ENCODE assay signal across 1 cellular context in the genomic region with DNA sequence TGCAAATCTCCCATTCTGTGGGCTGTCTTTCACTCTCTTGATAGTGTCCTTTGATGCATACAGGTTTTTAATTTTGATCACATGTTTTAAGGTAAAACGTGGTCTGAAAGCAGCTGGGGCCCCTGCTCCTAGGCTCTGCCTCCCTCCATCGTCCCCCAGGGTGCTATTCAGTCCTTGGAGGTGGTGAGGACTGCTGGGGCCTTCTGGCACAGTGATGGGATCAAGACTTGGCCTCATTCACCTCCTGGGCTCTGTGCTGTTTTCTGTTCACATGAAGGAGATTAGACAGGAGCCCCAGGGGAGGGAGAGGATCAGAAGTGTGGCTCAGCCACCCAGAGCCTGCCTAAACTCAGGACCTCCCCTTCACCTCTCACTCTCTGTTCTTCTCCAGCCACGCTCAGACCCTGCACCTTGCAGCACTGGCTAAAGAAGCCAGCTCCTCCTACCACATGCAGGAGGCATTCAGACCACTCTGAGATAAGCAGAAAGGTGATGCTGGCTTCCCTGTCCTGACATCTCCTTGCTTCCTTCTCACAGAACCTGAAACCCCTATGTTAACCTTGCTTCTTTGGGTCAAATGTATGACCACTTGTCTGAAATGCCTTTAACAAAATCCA.
TF ChIP-seq lines count a peak whose summit lies in the region.

No MANE protein-coding gene starts in this region.

TF ChIP-seq in SK-N-SH treated with all-trans-retinoic acid at 6 μM for 48 hours, 23 proteins besides CTCF, POLR2A, EP300 and RAD21 (continued from another document):
- TF ChIP-seq, protein P1, sequence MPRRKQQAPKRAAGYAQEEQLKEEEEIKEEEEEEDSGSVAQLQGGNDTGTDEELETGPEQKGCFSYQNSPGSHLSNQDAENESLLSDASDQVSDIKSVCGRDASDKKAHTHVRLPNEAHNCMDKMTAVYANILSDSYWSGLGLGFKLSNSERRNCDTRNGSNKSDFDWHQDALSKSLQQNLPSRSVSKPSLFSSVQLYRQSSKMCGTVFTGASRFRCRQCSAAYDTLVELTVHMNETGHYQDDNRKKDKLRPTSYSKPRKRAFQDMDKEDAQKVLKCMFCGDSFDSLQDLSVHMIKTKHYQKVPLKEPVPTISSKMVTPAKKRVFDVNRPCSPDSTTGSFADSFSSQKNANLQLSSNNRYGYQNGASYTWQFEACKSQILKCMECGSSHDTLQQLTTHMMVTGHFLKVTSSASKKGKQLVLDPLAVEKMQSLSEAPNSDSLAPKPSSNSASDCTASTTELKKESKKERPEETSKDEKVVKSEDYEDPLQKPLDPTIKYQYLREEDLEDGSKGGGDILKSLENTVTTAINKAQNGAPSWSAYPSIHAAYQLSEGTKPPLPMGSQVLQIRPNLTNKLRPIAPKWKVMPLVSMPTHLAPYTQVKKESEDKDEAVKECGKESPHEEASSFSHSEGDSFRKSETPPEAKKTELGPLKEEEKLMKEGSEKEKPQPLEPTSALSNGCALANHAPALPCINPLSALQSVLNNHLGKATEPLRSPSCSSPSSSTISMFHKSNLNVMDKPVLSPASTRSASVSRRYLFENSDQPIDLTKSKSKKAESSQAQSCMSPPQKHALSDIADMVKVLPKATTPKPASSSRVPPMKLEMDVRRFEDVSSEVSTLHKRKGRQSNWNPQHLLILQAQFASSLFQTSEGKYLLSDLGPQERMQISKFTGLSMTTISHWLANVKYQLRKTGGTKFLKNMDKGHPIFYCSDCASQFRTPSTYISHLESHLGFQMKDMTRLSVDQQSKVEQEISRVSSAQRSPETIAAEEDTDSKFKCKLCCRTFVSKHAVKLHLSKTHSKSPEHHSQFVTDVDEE (CRISPR knock-in tag; IDR thresholded peaks at IDR 0.05): no peak
- TF ChIP-seq ARNTL (CRISPR knock-in tag; IDR thresholded peaks at IDR 0.05; ENCODE audit: borderline replicate concordance, low read depth) (no peak), ZNF8 (CRISPR knock-in tag; IDR thresholded peaks at IDR 0.05) (no peak), ZFP3 (CRISPR knock-in tag; IDR thresholded peaks at IDR 0.05) (no peak), ZC3H10 (CRISPR knock-in tag; IDR thresholded peaks at IDR 0.05) (no peak), ZNF70 (CRISPR knock-in tag; IDR thresholded peaks at IDR 0.05) (no peak)
TF ChIP-seq in SK-N-SH treated with all-trans-retinoic acid at 6 μM for 48 hours: peak in this region for 0.
